In the genomic region with DNA sequence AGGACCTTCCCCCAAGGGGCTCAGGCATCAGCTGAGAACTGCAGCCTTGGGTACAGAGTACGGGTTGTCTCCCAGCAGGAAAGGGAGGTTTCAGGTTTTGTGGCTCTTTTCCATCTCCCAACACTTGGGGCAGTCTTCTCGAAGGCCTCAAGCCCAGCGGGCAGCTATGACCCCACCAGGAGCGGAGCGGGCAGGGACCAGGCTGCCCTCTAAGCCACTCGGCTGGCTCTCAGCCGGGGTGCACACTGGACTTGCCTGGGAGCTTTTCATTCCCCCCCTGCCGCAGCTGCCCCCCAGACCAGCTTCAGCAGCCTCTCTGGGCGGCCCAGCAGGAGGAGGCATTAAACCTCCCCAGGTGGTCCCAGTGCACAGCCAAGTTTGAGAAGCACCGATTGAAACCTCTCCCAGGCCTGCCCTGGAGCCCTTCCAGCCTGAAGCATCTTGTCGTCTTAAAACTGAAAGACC, we compare ENCODE assay signal across 11 cellular contexts. TPM values are rescaled to one million over a fixed set of nuclear protein-coding genes. Genes with fewer than 3 reads are reported as not detected.
DNase-seq lines count a peak whose midpoint lies in the region; TF ChIP-seq lines count a peak whose summit lies in the region.
"Had no signal": no experiment of that assay in that cellular context is flagged by ENCODE, and none has a peak within 500 bp of the region (broad histone marks: within the 10 kb centered on the region; RNA-seq: fewer than 3 reads in every experiment).

No MANE protein-coding gene starts in this region.

- intact Hi-C loops in Caco-2 (cut with micrococcal nuclease; ENCODE audit: unreplicated experiment): no loop called here

- H3K9me3 Mint-ChIP-seq in osteocyte (ENCODE audit: unreplicated experiment) (no peaks in the 10 kb centered on the region), Caco-2 (ENCODE audit: unreplicated experiment) (no peaks in the 10 kb centered on the region)
- H3K9me3 Mint-ChIP-seq: central memory CD8-positive, alpha-beta T cell; naive thymus-derived CD8-positive, alpha-beta T cell had no signal

- H3K27ac Mint-ChIP-seq in osteocyte (ENCODE audit: unreplicated experiment) (no peak overlapping the region), Caco-2 (ENCODE audit: unreplicated experiment) (no peak overlapping the region)
- H3K27ac Mint-ChIP-seq: naive thymus-derived CD8-positive, alpha-beta T cell had no signal

- DNase-seq in GM03348 (ENCODE audit: low spot score): peak; percentile 46
- peak; percentile 33 for DNase-seq in SK-MEL-5 (ENCODE audit: low read depth, low spot score)
- DNase-seq in fibroblast of the aortic adventitia (ENCODE audit: low read depth): no peak
- DNase-seq in osteocyte (ENCODE audit: extremely low spot score, unreplicated experiment): no peak
- no peak for DNase-seq in KBM-7
- DNase-seq in ureter (ENCODE audit: low spot score): no peak
- DNase-seq in Caco-2: no peak
- DNase-seq in activated CD4-positive, CD25-positive, alpha-beta regulatory T cell treated with anti-CD3 and anti-CD28 coated beads, Interleukin-2, amount 50 U/mL, for 72 hours: no peak
- DNase-seq: naive thymus-derived CD8-positive, alpha-beta T cell had no signal

- CTCF ChIA-PET in Caco-2 (lab: Charles Lee): no interaction called here

- H3K9me3 ChIP-seq in Caco-2: no peaks in the 10 kb centered on the region

- H3K4me1 Mint-ChIP-seq in osteocyte (ENCODE audit: unreplicated experiment) (peaks cover 21% of the 10 kb centered on the region), Caco-2 (ENCODE audit: low read depth, unreplicated experiment) (no peaks in the 10 kb centered on the region)
- H3K4me1 Mint-ChIP-seq: central memory CD8-positive, alpha-beta T cell; naive thymus-derived CD8-positive, alpha-beta T cell had no signal

- no peak overlapping the region for H3K4me3 ChIP-seq in fibroblast of the aortic adventitia (ENCODE audit: low read depth, low read length)
- H3K4me3 ChIP-seq in Caco-2 (ENCODE audit: low read depth, low read length): no peak overlapping the region

- peaks cover 34% of the 10 kb centered on the region for H3K27me3 Mint-ChIP-seq in osteocyte (ENCODE audit: unreplicated experiment)
- peaks cover 10% of the 10 kb centered on the region for H3K27me3 Mint-ChIP-seq in Caco-2 (ENCODE audit: insufficient read depth, unreplicated experiment)

- no peaks in the 10 kb centered on the region for H3K4me1 ChIP-seq in Caco-2

- H3K36me3 ChIP-seq in Caco-2 (ENCODE audit: control insufficient read depth, insufficient read depth, low read length): no peaks in the 10 kb centered on the region

- no peaks in the 10 kb centered on the region for H3K27me3 ChIP-seq in Caco-2 (replicated peaks; ENCODE audit: control insufficient read depth, insufficient read depth, low read length)

- H3K36me3 Mint-ChIP-seq in osteocyte (ENCODE audit: unreplicated experiment) (no peaks in the 10 kb centered on the region), Caco-2 (ENCODE audit: insufficient read depth, unreplicated experiment) (no peaks in the 10 kb centered on the region)
- H3K36me3 Mint-ChIP-seq: naive thymus-derived CD8-positive, alpha-beta T cell had no signal

- POLR2A ChIA-PET in Caco-2 (lab: Charles Lee): no interaction called here

- no peak overlapping the region for H3K4me3 Mint-ChIP-seq in osteocyte (ENCODE audit: unreplicated experiment)
- H3K4me3 Mint-ChIP-seq in Caco-2 (ENCODE audit: unreplicated experiment): no peak overlapping the region
- H3K4me3 Mint-ChIP-seq: central memory CD8-positive, alpha-beta T cell; naive thymus-derived CD8-positive, alpha-beta T cell had no signal

- in situ Hi-C loops in SK-MEL-5 (cut with HindIII; ENCODE audit: low pct_unique_long_range_greater_than_20kb, low sequenced_read_pairs): no loop called here
- in situ Hi-C loops in KBM-7 (cut with MboI; ENCODE audit: low pct_unique_long_range_greater_than_20kb, low sequenced_read_pairs): no loop called here

- BruUV-seq in Caco-2 (replicated peaks; lab: Mats Ljungman, UMichigan): no TSS peak

- TF ChIP-seq CTCF in fibroblast of the aortic adventitia (IDR thresholded peaks at IDR 0.05; ENCODE audit: insufficient read depth, low read length) (peak; percentile 41), osteocyte (IDR thresholded peaks at IDR 0.05) (peak; percentile 28), Caco-2 (IDR thresholded peaks at IDR 0.05; ENCODE audit: insufficient read depth in 1 of 2, low read depth in 1 of 2, low read length in 1 of 2, severe bottlenecking in 1 of 2, unreplicated experiment in 1 of 2) (peak in 1 of 2 experiments; percentile 7)

RNA-seq across cellular contexts. Expression of a gene that starts 20.8 kb away (rescaled TPM):
- 0.37 and 0.67 TPM in 2 replicates for total RNA-seq in SK-MEL-5 (2014; rRNA removed; shearing (Covaris generic))
- polyA plus RNA-seq in SK-MEL-5 (2015; cell fraction: cytosol; rRNA removed): 2.4 and 4.7 TPM in 2 replicates
- polyA plus RNA-seq in SK-MEL-5 (2015; cell fraction: nucleus; rRNA removed): 5.2 and 11.2 TPM in 2 replicates
- total RNA-seq in fibroblast of the aortic adventitia (ENCODE audit: low replicate concordance) (1.1 and 2.4 TPM in 2 replicates), osteocyte (6.2 and 6.7 TPM in 2 replicates), ureter (2.2 TPM), Caco-2 (2022) (not detected in 2 replicates)
- total RNA-seq: HT-29 had no signal

Comparison
In these comparisons a context has a peak if more than half of its experiments do, and no peak if none do; other contexts are left out.
1. DNase-seq: peak in GM03348 (single experiment) and SK-MEL-5 (single experiment); none in fibroblast of the aortic adventitia (single experiment), osteocyte (single experiment), KBM-7 (single experiment), ureter (single experiment), Caco-2 (0 of 2) and activated CD4-positive, CD25-positive, alpha-beta regulatory T cell treated with anti-CD3 and anti-CD28 coated beads, Interleukin-2, amount 50 U/mL, for 72 hours (single experiment).